ENCODE assay signal across 2 cellular contexts in the genomic region with DNA sequence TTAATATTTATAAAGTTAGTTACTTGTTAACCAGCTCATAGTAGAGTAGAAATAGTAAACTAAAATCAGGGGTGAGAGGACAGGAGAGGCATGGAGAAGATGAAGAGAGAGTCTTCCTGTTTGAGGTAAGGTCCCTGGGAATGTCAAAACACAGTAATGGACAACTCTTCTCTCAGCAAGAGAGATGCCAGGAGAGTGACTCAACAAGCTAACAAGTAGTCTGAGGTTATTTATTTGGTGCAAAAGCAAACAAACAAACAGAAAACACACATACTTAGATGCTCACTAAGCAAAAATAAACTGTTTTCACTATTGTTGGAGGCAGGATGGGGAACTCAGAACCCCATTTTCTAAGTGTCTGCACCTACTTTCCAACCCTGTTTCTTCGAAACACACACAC.
TF ChIP-seq lines count a peak whose summit lies in the region.

No MANE protein-coding gene starts in this region.

TF ChIP-seq in IMR-90, 13 proteins besides CTCF, POLR2A, EP300 and RAD21:
- TF ChIP-seq CEBPB (IDR thresholded peaks at IDR 0.05; ENCODE audit: low read depth, low read length) (no peak), MXI1 (IDR thresholded peaks at IDR 0.05; ENCODE audit: borderline replicate concordance, low read depth, low read length) (no peak), CHD1 (IDR thresholded peaks at IDR 0.05; ENCODE audit: low read depth, low read length) (no peak), BHLHE40 (IDR thresholded peaks at IDR 0.05; ENCODE audit: low read depth, low read length) (no peak), SMC3 (IDR thresholded peaks at IDR 0.05; ENCODE audit: low read depth, low read length) (no peak), RFX5 (IDR thresholded peaks at IDR 0.05; ENCODE audit: low read depth, low read length) (no peak), MAZ (IDR thresholded peaks at IDR 0.05; ENCODE audit: borderline replicate concordance, low read depth, low read length) (no peak)

TF ChIP-seq in GM23338, 12 proteins besides CTCF, POLR2A, EP300 and RAD21:
- no peak for TF ChIP-seq EZH2 (IDR thresholded peaks at IDR 0.05; ENCODE audit: low read depth, unreplicated experiment)
